In the genomic region with DNA sequence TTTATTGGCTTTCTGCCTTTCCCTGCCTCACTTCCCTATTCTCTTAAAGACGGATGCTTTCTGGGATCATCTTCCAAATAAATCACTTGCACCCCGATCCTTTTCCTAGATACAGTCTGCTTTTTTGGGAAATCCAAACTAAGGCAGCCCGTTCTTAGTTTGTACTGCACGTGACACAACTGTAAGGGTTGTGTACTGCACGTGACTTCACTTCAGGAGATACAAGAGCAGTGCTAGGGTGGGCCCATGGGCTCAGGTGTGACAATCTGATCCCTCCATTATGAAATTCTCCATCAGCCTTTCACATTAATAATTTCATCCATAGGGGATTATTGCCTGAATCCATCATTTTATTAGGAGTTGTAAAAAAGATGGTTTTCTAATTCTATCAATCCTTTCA, we compare ENCODE assay signal across 16 cellular contexts. TPM values are rescaled to one million over a fixed set of nuclear protein-coding genes. Genes with fewer than 3 reads are reported as not detected.
"Had no signal": no experiment of that assay in that cellular context is flagged by ENCODE, and none has a peak within 500 bp of the region (broad histone marks: within the 10 kb centered on the region; RNA-seq: fewer than 3 reads in every experiment).

No MANE protein-coding gene starts in this region.

- H3K4me1 ChIP-seq: ascending aorta, gastroesophageal sphincter, parathyroid adenoma, tibial nerve had no signal

- H3K36me3 Mint-ChIP-seq: activated CD4-positive, alpha-beta memory T cell treated with anti-CD3 and anti-CD28 coated beads for 36 hours; stimulated activated naive B cell treated with anti-CD40 and anti-IgM and Interleukin-4, amounts not matched to agents 10 μg/mL and 1 μg/mL and 100 μg/mL, for 72 hours had no signal

- H3K36me3 ChIP-seq: ascending aorta, gastroesophageal sphincter, heart left ventricle, left lung, spleen, tibial nerve had no signal

- H3K9me3 Mint-ChIP-seq: activated CD4-positive, alpha-beta memory T cell treated with anti-CD3 and anti-CD28 coated beads for 36 hours had no signal

- H3K4me3 Mint-ChIP-seq: activated CD4-positive, alpha-beta memory T cell treated with anti-CD3 and anti-CD28 coated beads for 36 hours; stimulated activated naive B cell treated with anti-CD40 and anti-IgM and Interleukin-4, amounts not matched to agents 10 μg/mL and 1 μg/mL and 100 μg/mL, for 72 hours had no signal

- H3K9me3 ChIP-seq: ascending aorta, gastroesophageal sphincter, left lung, spleen, tibial nerve had no signal

- H3K27ac Mint-ChIP-seq: activated CD4-positive, alpha-beta memory T cell treated with anti-CD3 and anti-CD28 coated beads for 36 hours; activated T-cell treated with anti-CD3 and anti-CD28 coated beads, Interleukin-2, amount 50 U/mL, for 72 hours; stimulated activated naive B cell treated with anti-CD40 and anti-IgM and Interleukin-4, amounts not matched to agents 10 μg/mL and 1 μg/mL and 100 μg/mL, for 72 hours had no signal

- H3K27ac ChIP-seq: ascending aorta, coronary artery, gastroesophageal sphincter, heart left ventricle, left lung, parathyroid adenoma, tibial nerve had no signal

- H3K79me2 ChIP-seq: parathyroid adenoma had no signal

- ATAC-seq: esophagus mucosa; gastroesophageal sphincter; heart left ventricle; left lung; stimulated activated naive B cell treated with anti-CD40 and anti-IgM and Interleukin-4, amounts not matched to agents 10 μg/mL and 1 μg/mL and 100 μg/mL, for 72 hours had no signal

- H3K4me3 ChIP-seq: ascending aorta, coronary artery, gastroesophageal sphincter, heart left ventricle, left lung, spleen, tibial nerve had no signal

- H3K27me3 Mint-ChIP-seq: activated CD4-positive, alpha-beta memory T cell treated with anti-CD3 and anti-CD28 coated beads for 36 hours; stimulated activated naive B cell treated with anti-CD40 and anti-IgM and Interleukin-4, amounts not matched to agents 10 μg/mL and 1 μg/mL and 100 μg/mL, for 72 hours had no signal

- DNase-seq: activated CD4-positive, alpha-beta memory T cell treated with anti-CD3 and anti-CD28 coated beads for 36 hours; activated gamma-delta T cell; activated T-cell treated with anti-CD3 and anti-CD28 coated beads, Interleukin-2, amount 50 U/mL, for 72 hours; heart left ventricle; left lung; spleen; stimulated activated CD4-positive, alpha-beta T cell treated with anti-CD3 and anti-CD28 coated beads, Interleukin-4, amount 100 ng/mL, for 4 hours; stimulated activated naive B cell treated with anti-CD40 and anti-IgM and Interleukin-4, amounts not matched to agents 10 μg/mL and 1 μg/mL and 100 μg/mL, for 72 hours; substantia nigra had no signal

- H2AFZ ChIP-seq: parathyroid adenoma had no signal

- H3K9ac ChIP-seq: parathyroid adenoma had no signal

- H3K27me3 ChIP-seq: ascending aorta, gastroesophageal sphincter, heart left ventricle, left lung, spleen, tibial nerve had no signal

RNA-seq across cellular contexts. Expression of gene SPOCD1, which starts 33.8 kb away (rescaled TPM):
- total RNA-seq: T-helper 2 cell treated with Interferon-gamma antibody and Interleukin-4, amounts not matched to agents 100 ng/mL and 5 ng/mL, for 36 hours had no signal
